ENCODE assay signal across 17 cellular contexts in genomic region chr5:32307769-32308194, GRCh38. TPM values are rescaled to one million over a fixed set of nuclear protein-coding genes. Genes with fewer than 3 reads are reported as not detected.
A peak's percentile ranks its signal among the peaks of the same experiment; 100 is the strongest.
DNase-seq lines count a peak whose midpoint lies in the region; ATAC-seq and TF ChIP-seq lines count a peak whose summit lies in the region.
"Had no signal": no experiment of that assay in that cellular context is flagged by ENCODE, and none has a peak within 500 bp of the region (broad histone marks: within the 10 kb centered on the region; RNA-seq: fewer than 3 reads in every experiment).

No MANE protein-coding gene starts in this region.

- H3K27me3 ChIP-seq in MM.1S (replicated peaks; ENCODE audit: insufficient read depth, low read length) (no peaks in the 10 kb centered on the region), gastroesophageal sphincter (no peaks in the 10 kb centered on the region), muscle layer of duodenum (ENCODE audit: low read depth, low read length) (no peaks in the 10 kb centered on the region), subcutaneous abdominal adipose tissue (ENCODE audit: control insufficient read depth in 5 of 5, insufficient read depth in 4 of 5, low read length in 5 of 5) (no peaks in the 10 kb centered on the region), adrenal gland (no peaks in the 10 kb centered on the region)
- H3K27me3 ChIP-seq: SJCRH30 had no signal

- no peaks in the 10 kb centered on the region for H3K9me3 ChIP-seq in MM.1S (replicated peaks; ENCODE audit: insufficient read depth, low read length)
- H3K9me3 ChIP-seq in gastroesophageal sphincter = no peaks in the 10 kb centered on the region
- H3K9me3 ChIP-seq in muscle layer of duodenum (ENCODE audit: control insufficient read depth in 1 of 2, low read length in 2 of 2) = no peaks in the 10 kb centered on the region
- no peaks in the 10 kb centered on the region for H3K9me3 ChIP-seq in subcutaneous abdominal adipose tissue (ENCODE audit: control insufficient read depth in 5 of 5, low read length in 5 of 5)
- no peaks in the 10 kb centered on the region for H3K9me3 ChIP-seq in adrenal gland (replicated peaks in 1 of 3)
- H3K9me3 ChIP-seq: SJCRH30 had no signal

- no peaks in the 10 kb centered on the region for H3K9me2 ChIP-seq in MM.1S (replicated peaks; ENCODE audit: insufficient read depth, low read length)

- H3K36me3 ChIP-seq in MM.1S (replicated peaks; ENCODE audit: insufficient read depth, low read length) (no peaks in the 10 kb centered on the region), gastroesophageal sphincter (no peaks in the 10 kb centered on the region), muscle layer of duodenum (ENCODE audit: control insufficient read depth in 1 of 2, insufficient read depth in 2 of 2, low read length in 2 of 2) (no peaks in the 10 kb centered on the region), subcutaneous abdominal adipose tissue (ENCODE audit: control insufficient read depth in 5 of 5, insufficient read depth in 5 of 5, low read length in 5 of 5) (no peaks in the 10 kb centered on the region), adrenal gland (replicated peaks in 1 of 2) (no peaks in the 10 kb centered on the region)
- H3K36me3 ChIP-seq: SJCRH30 had no signal

- no peak overlapping the region for H3K4me2 ChIP-seq in MM.1S (ENCODE audit: low read depth, low read length)

- peaks cover 14% of the 10 kb centered on the region for H3K4me1 ChIP-seq in MM.1S (ENCODE audit: low read length)
- H3K4me1 ChIP-seq in gastroesophageal sphincter = peaks cover 0 to 75% (median 15%) of the 10 kb centered on the region in 3 donors
- H3K4me1 ChIP-seq in muscle layer of duodenum (ENCODE audit: control insufficient read depth in 1 of 2, insufficient read depth in 2 of 2, low read length in 2 of 2) = peaks cover 9 to 40% of the 10 kb centered on the region in 2 donors
- H3K4me1 ChIP-seq in subcutaneous abdominal adipose tissue (ENCODE audit: control insufficient read depth in 5 of 5, insufficient read depth in 5 of 5, low read length in 5 of 5) = peaks cover 7 to 65% (median 46%) of the 10 kb centered on the region in 5 donors
- peaks cover 20 to 48% of the 10 kb centered on the region in 2 donors for H3K4me1 ChIP-seq in adrenal gland (replicated peaks in 1 of 2)
- H3K4me1 ChIP-seq: SJCRH30 had no signal

- TF ChIP-seq EP300 in gastroesophageal sphincter (IDR thresholded peaks at IDR 0.05) = no peak

- H3K79me2 ChIP-seq in MM.1S (ENCODE audit: low read length) = peaks cover 97% of the 10 kb centered on the region

- H2AFZ ChIP-seq in MM.1S (ENCODE audit: low read length) = no peak overlapping the region

- TF ChIP-seq POLR2A in gastroesophageal sphincter (IDR thresholded peaks at IDR 0.05) (no peak), adrenal gland (IDR thresholded peaks at IDR 0.05) (no peak)

- no peak for TF ChIP-seq CTCF in MM.1S (IDR thresholded peaks at IDR 0.05; ENCODE audit: low read length)
- no peak for TF ChIP-seq CTCF in gastroesophageal sphincter (IDR thresholded peaks at IDR 0.05)
- TF ChIP-seq CTCF in adrenal gland (IDR thresholded peaks at IDR 0.05) = no peak

- ATAC-seq in gastroesophageal sphincter = no peak
- no peak for ATAC-seq in HG02763 (IDR thresholded peaks at IDR 0.05; ENCODE audit: unreplicated experiment)
- ATAC-seq: PC-3 had no signal

- H3K27ac ChIP-seq in MM.1S (ENCODE audit: low read length) = no peak overlapping the region
- peak overlapping the region in 3 of 4 donors; percentile 49 to 98 (median 55) for H3K27ac ChIP-seq in gastroesophageal sphincter
- peak overlapping the region; percentile 36 for H3K27ac ChIP-seq in muscle layer of duodenum (ENCODE audit: low read length)
- H3K27ac ChIP-seq in subcutaneous abdominal adipose tissue (ENCODE audit: low read depth, low read length) = peak overlapping the region; percentile 34
- H3K27ac ChIP-seq in adrenal gland = no peak overlapping the region
- H3K27ac ChIP-seq: SJCRH30 had no signal

- 85 to 86% methylated on average over 4 of the region's 4 CpGs for WGBS in gastroesophageal sphincter (ENCODE audit: low coverage in 1 of 2), 2 donors
- 90 to 100% (median 94%) methylated on average over 4 of the region's 4 CpGs for WGBS in adrenal gland, 4 donors

- H3K9ac ChIP-seq in MM.1S (ENCODE audit: low read length) (no peak overlapping the region), subcutaneous abdominal adipose tissue (ENCODE audit: low read length in 5 of 5) (no peak overlapping the region)

- DNase-seq in MM.1S (peak; percentile 34), adrenal gland (no peak)
- DNase-seq in activated CD8-positive, alpha-beta memory T cell treated with anti-CD3 and anti-CD28 coated beads, Interleukin-2, amount 50 U/mL, for 48 hours = no peak
- DNase-seq: Calu3; CD4-positive, alpha-beta memory T cell; DMS53; H9; NCI-H1417 treated with DMSO at 0.1 percent for 48 hours; NCI-H1930; NCI-H2171; NCI-H446; PC-3; SJCRH30 had no signal

- H3F3A ChIP-seq in MM.1S (ENCODE audit: insufficient read depth, low read length) = no peaks in the 10 kb centered on the region

- H3K4me3 ChIP-seq in MM.1S (ENCODE audit: low read length) = no peak overlapping the region
- no peak overlapping the region for H3K4me3 ChIP-seq in gastroesophageal sphincter
- no peak overlapping the region for H3K4me3 ChIP-seq in muscle layer of duodenum (ENCODE audit: low read depth in 1 of 2, low read length in 2 of 2)
- no peak overlapping the region for H3K4me3 ChIP-seq in subcutaneous abdominal adipose tissue (ENCODE audit: low read depth in 1 of 5, low read length in 5 of 5)
- no peak overlapping the region for H3K4me3 ChIP-seq in adrenal gland
- H3K4me3 ChIP-seq: SJCRH30 had no signal

- intact Hi-C loops in adrenal gland (cut with DNase I) = no loop called here

- H4K20me1 ChIP-seq in MM.1S (ENCODE audit: insufficient read depth, low read length) = no peaks in the 10 kb centered on the region

RNA-seq across cellular contexts. Expression of gene MTMR12, which starts 5.0 kb away (rescaled TPM):
- 10 to 100 TPM; 44.2 to 98.9 (median 68.5) TPM for total RNA-seq in gastroesophageal sphincter
- total RNA-seq in adrenal gland = 10 to 100 TPM; 21.7 to 30.7 (median 25.0) TPM
- 10 to 100 TPM in 1 of 3 donors, 1 to 10 TPM in 2; 4.5 to 18.4 (median 6.5) TPM for polyA plus RNA-seq in adrenal gland

Comparison
In these comparisons a context has a peak if more than half of its experiments do, and no peak if none do; other contexts are left out.
1. H3K27ac ChIP-seq: peak in gastroesophageal sphincter (3 of 4), muscle layer of duodenum (single experiment) and subcutaneous abdominal adipose tissue (single experiment); none in MM.1S (single experiment) and adrenal gland (0 of 5).